In the genomic region with DNA sequence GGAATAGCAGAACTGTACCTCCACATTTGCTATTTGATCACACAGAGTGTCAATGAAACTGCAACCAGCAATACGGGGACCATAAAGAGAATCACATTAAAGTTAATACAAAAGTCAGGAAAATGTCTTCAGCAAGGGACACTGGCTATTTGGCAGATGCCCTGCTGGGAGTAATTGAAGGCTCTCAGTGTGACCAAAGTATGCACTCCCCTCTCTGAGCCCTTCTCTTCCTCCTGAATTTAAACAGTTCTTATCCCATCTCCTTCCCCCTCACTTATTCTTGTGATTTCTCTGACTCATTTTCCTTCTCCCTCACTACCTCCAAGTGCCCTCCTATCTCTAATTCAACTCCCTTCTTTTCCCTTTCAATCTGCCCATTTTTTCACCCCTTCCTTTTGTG, we compare ENCODE assay signal across 16 cellular contexts.
"Had no signal": no experiment of that assay in that cellular context is flagged by ENCODE, and none has a peak within 500 bp of the region (broad histone marks: within the 10 kb centered on the region; RNA-seq: fewer than 3 reads in every experiment).

No MANE protein-coding gene starts in this region.

- H3K4me3 Mint-ChIP-seq: mesothelial cell of epicardium, naive B cell had no signal

- DNase-seq: dermis blood vessel endothelial cell; dorsolateral prefrontal cortex; effector CD4-positive, alpha-beta T cell; effector memory CD4-positive, alpha-beta T cell; foreskin keratinocyte; heart left ventricle; hypothalamus; left cardiac atrium; left lung; left ventricle myocardium superior; lower lobe of right lung; mesenchymal stem cell; mucosa of descending colon; naive B cell had no signal

- H3K36me3 Mint-ChIP-seq: mesothelial cell of epicardium, naive B cell had no signal

- ATAC-seq: foreskin keratinocyte, gastroesophageal sphincter, heart left ventricle, left cardiac atrium, left lung, left ventricle myocardium superior, lower lobe of right lung, mucosa of descending colon had no signal

- H3K27ac Mint-ChIP-seq: mesothelial cell of epicardium, naive B cell had no signal
